22 cellular contexts compared by ENCODE assay signal in genomic region chr3:29893024-29893554, GRCh38.
"Had no signal": no experiment of that assay in that cellular context is flagged by ENCODE, and none has a peak within 500 bp of the region (broad histone marks: within the 10 kb centered on the region; RNA-seq: fewer than 3 reads in every experiment).

No MANE protein-coding gene starts in this region.

- H3K36me3 ChIP-seq: Peyer's patch, SJSA1 had no signal

- H3K9me3 ChIP-seq: ascending aorta, Peyer's patch, SJSA1 had no signal

- DNase-seq: activated CD4-positive, alpha-beta T cell treated with anti-CD3 and anti-CD28 coated beads for 4 hours; activated CD8-positive, alpha-beta memory T cell treated with anti-CD3 and anti-CD28 coated beads, Interleukin-2, amount 50 U/mL, for 4 hours; activated CD8-positive, alpha-beta T cell treated with anti-CD3 and anti-CD28 coated beads for 36 hours; activated naive CD4-positive, alpha-beta T cell treated with anti-CD3 and anti-CD28 coated beads, Interleukin-2, amount 50 U/mL, for 16 hours; activated T-cell treated with anti-CD3 and anti-CD28 coated beads, Interleukin-2, amount 50 U/mL, for 1 hour; amniotic stem cell; IMR-90; Kasumi-1; KBM-7; NCI-H1092; NCI-H1417; NCI-H2029 treated with DMSO at 0.1 percent for 48 hours; NCI-H345; NCI-H510A; NCI-H69; NK-92 treated with Interleukin-12 subunit alpha and Interleukin-12 subunit beta, amount 100 ng/mL, for 24 hours; Peyer's patch; Right ventricle myocardium superior; SW 1271 had no signal

- H3K27me3 ChIP-seq: ascending aorta, Peyer's patch, SJSA1 had no signal

- H3K4me1 ChIP-seq: Peyer's patch had no signal

- H3K4me3 ChIP-seq: ascending aorta, Peyer's patch, SJSA1 had no signal

- H3K27ac ChIP-seq: ascending aorta, Peyer's patch, RWPE1, SJSA1 had no signal
